Comparison of ENCODE assay signal across 16 cellular contexts in genomic region chr9:110103257-110103656, GRCh38.
DNase-seq lines count a peak whose midpoint lies in the region; ATAC-seq and TF ChIP-seq lines count a peak whose summit lies in the region.
"Had no signal": no experiment of that assay in that cellular context is flagged by ENCODE, and none has a peak within 500 bp of the region (broad histone marks: within the 10 kb centered on the region; RNA-seq: fewer than 3 reads in every experiment).

No MANE protein-coding gene starts in this region.

- peaks cover 22 to 84% of the 10 kb centered on the region in 2 experiments for H3K79me1 ChIP-seq in IMR-90 (ENCODE audit: low read depth in 1 of 2, low read length in 2 of 2)

- H3K36me3 Mint-ChIP-seq in brain (no peaks in the 10 kb centered on the region), naive B cell (peaks cover 0 to 8% of the 10 kb centered on the region in 2 donors)
- H3K36me3 Mint-ChIP-seq: activated CD8-positive, alpha-beta memory T cell treated with anti-CD3 and anti-CD28 coated beads, Interleukin-2, amount 10 ng/mL, durations not matched to agents 7 days and 5 days had no signal

- peak overlapping the region; percentile 2 for H2BK5ac ChIP-seq in IMR-90 (ENCODE audit: low read depth, low read length, poor library complexity, severe bottlenecking)

- TF ChIP-seq RAD21 in IMR-90 (IDR thresholded peaks at IDR 0.05; ENCODE audit: low read length), result no peak

- H3K27ac ChIP-seq in IMR-90 (ENCODE audit: insufficient read depth, low read length), result peak overlapping the region; percentile 25; the same call in 1 of the 2 replicates

- H3K4ac ChIP-seq in IMR-90 (ENCODE audit: low read depth, low read length), result peak overlapping the region; percentile 2; the same call in 1 of the 2 replicates

- H4K91ac ChIP-seq in IMR-90 (ENCODE audit: insufficient read depth, low read depth, low read length), result no peak overlapping the region

- WGBS in IMR-90 (ENCODE audit: extremely low coverage in 2 of 2, insufficient read length in 1 of 2), 2 experiments, result no CpG with 5 or more reads among the region's 2 CpGs

- no peak overlapping the region for H3K4me3 ChIP-seq in IMR-90 (ENCODE audit: insufficient read depth, low read depth, low read length)
- H3K4me3 ChIP-seq: ascending aorta had no signal

- H3K14ac ChIP-seq in IMR-90 (replicated peaks; ENCODE audit: low read depth, low read length), result no peak overlapping the region; the same call in 1 of the 2 replicates

- H4K5ac ChIP-seq in IMR-90 (ENCODE audit: low read depth, low read length), result no peak overlapping the region

- H3K36me3 ChIP-seq in IMR-90 (ENCODE audit: control insufficient read depth, insufficient read depth, low read length), result peaks cover 16% of the 10 kb centered on the region
- H3K36me3 ChIP-seq: ascending aorta had no signal

- dilution Hi-C loops in IMR-90 (cut with HindIII; ENCODE audit: low sequenced_read_pairs, unreplicated experiment), result no loop called here

- H3K9me3 Mint-ChIP-seq in brain (peaks cover 0 to 4% (median 0%) of the 10 kb centered on the region in 5 experiments), naive B cell (no peaks in the 10 kb centered on the region)
- H3K9me3 Mint-ChIP-seq: CD4-positive, alpha-beta T cell had no signal

- no peak overlapping the region for H3K56ac ChIP-seq in IMR-90 (ENCODE audit: extremely low read depth, insufficient read depth, low read length)

- POLR2A ChIA-PET in IMR-90 (lab: Charles Lee; ENCODE audit: unreplicated experiment), result no interaction called here

- H3K9me3 ChIP-seq in IMR-90 (ENCODE audit: control insufficient read depth, insufficient read depth, low read length), result no peaks in the 10 kb centered on the region
- H3K9me3 ChIP-seq: ascending aorta had no signal

- TF ChIP-seq CTCF in IMR-90 (conservative IDR thresholded peaks at IDR 0.05; ENCODE audit: low read depth, low read length), result no peak
- no peak for TF ChIP-seq CTCF in brain (conservative IDR thresholded peaks at IDR 0.05)

- no peak overlapping the region for H3K4me2 ChIP-seq in IMR-90 (ENCODE audit: low read depth, low read length)

- H3K27ac Mint-ChIP-seq in brain, result peak overlapping the region in 3 of 5 experiments; percentile 20 to 62 (median 58)
- H3K27ac Mint-ChIP-seq in naive B cell, result peak overlapping the region; percentile 75 to 94 (median 86)
- H3K27ac Mint-ChIP-seq: activated CD8-positive, alpha-beta memory T cell treated with anti-CD3 and anti-CD28 coated beads, Interleukin-2, amount 10 ng/mL, durations not matched to agents 7 days and 5 days; CD4-positive, alpha-beta T cell had no signal

- ATAC-seq in IMR-90 (ENCODE audit: low read depth), result no peak
- ATAC-seq in naive B cell (ENCODE audit: low read depth in 2 of 2), result no peak
- ATAC-seq: activated CD8-positive, alpha-beta memory T cell treated with anti-CD3 and anti-CD28 coated beads, Interleukin-2, amount 10 ng/mL, durations not matched to agents 7 days and 5 days; Right ventricle myocardium inferior had no signal

- no peak overlapping the region for H2AFZ ChIP-seq in IMR-90 (replicated peaks; ENCODE audit: low read length, poor library complexity)

- BruUV-seq in IMR-90 (replicated peaks; lab: Mats Ljungman, UMichigan), result no TSS peak

- peaks cover 33% of the 10 kb centered on the region for H3K9me1 ChIP-seq in IMR-90 (ENCODE audit: insufficient read depth, low read length)

- peak overlapping the region; percentile 1; the same call in 1 of the 2 replicates for H2AK5ac ChIP-seq in IMR-90 (ENCODE audit: low read depth, low read length)

- CTCF ChIA-PET in IMR-90 (lab: Yijun Ruan, JAX), result no interaction called here

- TF ChIP-seq POLR2A in IMR-90 (IDR thresholded peaks at IDR 0.05; ENCODE audit: low read depth, low read length), result no peak

- no peak overlapping the region for H2BK15ac ChIP-seq in IMR-90 (ENCODE audit: low read depth, low read length)

- H3K4me3 Mint-ChIP-seq in brain (no peak overlapping the region), naive B cell (peak overlapping the region in 3 of 8 donors; percentile 20 to 77 (median 25))
- H3K4me3 Mint-ChIP-seq: activated CD8-positive, alpha-beta memory T cell treated with anti-CD3 and anti-CD28 coated beads, Interleukin-2, amount 10 ng/mL, durations not matched to agents 7 days and 5 days; CD4-positive, alpha-beta T cell had no signal

- H2BK120ac ChIP-seq in IMR-90 (ENCODE audit: low read depth, low read length), result no peak overlapping the region

- H3K27me3 Mint-ChIP-seq in brain (no peaks in the 10 kb centered on the region), naive B cell (no peaks in the 10 kb centered on the region)
- H3K27me3 Mint-ChIP-seq: activated CD8-positive, alpha-beta memory T cell treated with anti-CD3 and anti-CD28 coated beads, Interleukin-2, amount 10 ng/mL, durations not matched to agents 7 days and 5 days; CD4-positive, alpha-beta T cell had no signal

- H2AK9ac ChIP-seq in IMR-90 (replicated peaks; ENCODE audit: low read depth, low read length, poor library complexity), result no peak overlapping the region

- intact Hi-C loops in IMR-90 (cut with micrococcal nuclease), result no loop called here

- H3K27me3 ChIP-seq in IMR-90 (ENCODE audit: control insufficient read depth, insufficient read depth, low read length), result no peaks in the 10 kb centered on the region
- H3K27me3 ChIP-seq: ascending aorta had no signal

- no peak overlapping the region for H3K23ac ChIP-seq in IMR-90 (ENCODE audit: low read depth, low read length)

- H4K20me1 ChIP-seq in IMR-90 (ENCODE audit: insufficient read depth, low read length), result peaks cover 93% of the 10 kb centered on the region

- no peak overlapping the region for H3K18ac ChIP-seq in IMR-90 (ENCODE audit: low read depth, low read length)

- H3K4me1 Mint-ChIP-seq in brain (peaks cover 87% of the 10 kb centered on the region), naive B cell (peaks cover 66 to 95% (median 80%) of the 10 kb centered on the region in 3 donors)
- H3K4me1 Mint-ChIP-seq: activated CD8-positive, alpha-beta memory T cell treated with anti-CD3 and anti-CD28 coated beads, Interleukin-2, amount 10 ng/mL, durations not matched to agents 7 days and 5 days had no signal

- peaks cover 33% of the 10 kb centered on the region for H3K4me1 ChIP-seq in IMR-90 (ENCODE audit: control insufficient read depth, insufficient read depth, low read length)

- in situ Hi-C loops in IMR-90 (cut with MboI; ENCODE audit: low sequenced_read_pairs), result no loop called here

- no peak overlapping the region for H3K9ac ChIP-seq in IMR-90 (ENCODE audit: low read depth, low read length)

- H4K8ac ChIP-seq in IMR-90 (ENCODE audit: low read depth in 2 of 2, low read length in 2 of 2), result 0 out of 4 replicates have a peak overlapping the region, but pooled peaks of 1 of the 2 experiments have one; percentile 3

- no peak overlapping the region for H2BK20ac ChIP-seq in IMR-90 (ENCODE audit: low read depth, low read length)

- DNase-seq in A172 (ENCODE audit: low spot score), result peak; percentile 38
- DNase-seq in IMR-90, result no peak
- DNase-seq in naive B cell, result no peak
- no peak for DNase-seq in GDM1 (lab: John Stamatoyannopoulos, UW)
- DNase-seq in NCI-H526 (lab: John Stamatoyannopoulos, UW), result no peak
- DNase-seq in effector CD4-positive, alpha-beta T cell, result no peak
- DNase-seq in cerebellar cortex (ENCODE audit: low spot score), result no peak
- DNase-seq: activated CD4-positive, CD25-positive, alpha-beta regulatory T cell treated with anti-CD3 and anti-CD28 coated beads, Interleukin-2, amount 50 U/mL, for 72 hours; activated CD8-positive, alpha-beta memory T cell treated with anti-CD3 and anti-CD28 coated beads, Interleukin-2, amount 10 ng/mL, durations not matched to agents 7 days and 5 days; CD4-positive, alpha-beta T cell; DND-41; foreskin melanocyte; stimulated activated CD4-positive, alpha-beta T cell treated with anti-CD3 and anti-CD28 coated beads, Interleukin-4, amount 100 ng/mL, for 1 hour had no signal

TF ChIP-seq in IMR-90, 13 proteins besides CTCF, POLR2A, EP300 and RAD21:
- TF ChIP-seq RCOR1 (IDR thresholded peaks at IDR 0.05; ENCODE audit: insufficient replicate concordance, low read length), result no peak
